Comparison of ENCODE assay signal across 9 cellular contexts in the genomic region with DNA sequence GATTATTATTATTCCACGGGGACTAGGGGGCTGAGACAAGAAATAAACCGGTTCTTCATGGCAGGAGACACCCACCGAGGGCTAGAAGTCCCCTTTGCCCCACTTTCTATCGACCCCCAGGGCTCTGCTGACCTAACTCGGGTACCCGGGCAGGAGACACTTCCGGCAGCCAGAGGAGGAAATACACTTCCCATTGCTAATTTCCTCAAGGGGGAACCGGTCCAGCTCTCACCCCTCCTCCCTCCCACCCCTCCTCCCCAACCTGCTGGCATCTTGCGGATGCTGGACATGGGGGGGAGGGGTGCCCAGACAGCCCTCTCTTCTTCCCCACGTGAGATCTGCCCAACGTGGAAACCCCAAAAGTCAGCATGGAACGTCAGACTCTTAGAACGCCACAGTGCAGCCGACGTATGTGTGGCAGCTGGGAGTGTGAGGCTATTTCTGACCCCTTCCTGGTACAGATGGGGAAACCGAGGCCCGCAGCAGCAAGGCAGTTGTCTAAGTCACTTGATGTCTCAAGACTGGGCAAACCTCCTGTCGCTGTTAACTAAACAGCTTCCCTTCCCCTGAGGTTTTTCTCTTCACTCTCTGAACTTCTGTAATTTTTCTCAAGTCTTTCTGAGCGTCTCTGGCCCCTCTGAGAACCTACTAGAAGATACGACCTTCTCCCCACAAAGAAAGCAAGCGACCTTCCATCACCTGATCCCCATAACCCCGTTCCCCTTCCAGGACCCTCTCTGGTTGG. TPM values are rescaled to one million over a fixed set of nuclear protein-coding genes. Genes with fewer than 3 reads are reported as not detected.
DNase-seq lines count a peak whose midpoint lies in the region; ATAC-seq, FAIRE-seq and TF ChIP-seq lines count a peak whose summit lies in the region.
"Had no signal": no experiment of that assay in that cellular context is flagged by ENCODE, and none has a peak within 500 bp of the region (broad histone marks: within the 10 kb centered on the region; RNA-seq: fewer than 3 reads in every experiment).

No MANE protein-coding gene starts in this region.

- peak; percentile 41 for DNase-seq in activated T-cell treated with anti-CD3 and anti-CD28 coated beads, Interleukin-2, amount 50 U/mL, for 24 hours
- no peak for DNase-seq in activated T-cell treated with anti-CD3 and anti-CD28 coated beads, Interleukin-2, amount 50 U/mL, for 48 hours
- DNase-seq in keratinocyte (ENCODE audit: low read depth, low spot score) (no peak), thoracic aorta (ENCODE audit: low spot score) (no peak), testis (no peak)
- DNase-seq: DND-41 had no signal

- ATAC-seq in thoracic aorta (ENCODE audit: insufficient number of reproducible peaks, low FRiP score, low read depth) (no peak), HG02588 (IDR thresholded peaks at IDR 0.05; ENCODE audit: unreplicated experiment) (no peak), GM18870 (IDR thresholded peaks at IDR 0.05; ENCODE audit: unreplicated experiment) (no peak)

- H3K4me1 Mint-ChIP-seq in activated T-cell treated with anti-CD3 and anti-CD28 coated beads, Interleukin-2, amount 50 U/mL, for 24 hours (ENCODE audit: low read depth) = peaks cover 31% of the 10 kb centered on the region

- H3K4me1 ChIP-seq in keratinocyte (ENCODE audit: control insufficient read depth, extremely low read depth, insufficient read depth, low read length) (peaks cover 7% of the 10 kb centered on the region), thoracic aorta (ENCODE audit: control insufficient read depth in 1 of 2, low read depth in 2 of 2) (peaks cover 12 to 28% of the 10 kb centered on the region in 2 donors), testis (peaks cover 3% of the 10 kb centered on the region)

- dilution Hi-C loops in keratinocyte (cut with MboI; ENCODE audit: extremely low pct_ligation_motif_present, low sequenced_read_pairs) = no loop called here

- 28 to 30% methylated on average over 20 to 22 of the region's 22 CpGs for WGBS in testis, 2 donors

- H3K9me1 ChIP-seq in keratinocyte (ENCODE audit: control insufficient read depth, extremely low read depth, insufficient read depth, low read length) = no peaks in the 10 kb centered on the region

- H3K9ac ChIP-seq in keratinocyte (ENCODE audit: control insufficient read depth, extremely low read depth, insufficient read depth, low read length) = no peak overlapping the region

- peak overlapping the region; percentile 55 for H3K4me2 ChIP-seq in keratinocyte (ENCODE audit: control insufficient read depth, extremely low read depth, insufficient read depth, low read depth, low read length)

- H3K4me3 Mint-ChIP-seq in activated T-cell treated with anti-CD3 and anti-CD28 coated beads, Interleukin-2, amount 50 U/mL, for 24 hours = peak overlapping the region; percentile 64

- H3K4me3 ChIP-seq in WI38 (ENCODE audit: low read depth, low read length) (peak overlapping the region; percentile 31; the same call in 1 of the 2 replicates), keratinocyte (ENCODE audit: control insufficient read depth in 2 of 3, extremely low read depth in 1 of 3, insufficient read depth in 2 of 3, low read depth in 1 of 3, low read length in 3 of 3) (peak overlapping the region in 1 of 3 experiments; percentile 25), thoracic aorta (peak overlapping the region; percentile 37), testis (no peak overlapping the region)

- peaks cover 84% of the 10 kb centered on the region for H3K27me3 Mint-ChIP-seq in activated T-cell treated with anti-CD3 and anti-CD28 coated beads, Interleukin-2, amount 50 U/mL, for 24 hours

- no peaks in the 10 kb centered on the region for H3K9me3 Mint-ChIP-seq in activated T-cell treated with anti-CD3 and anti-CD28 coated beads, Interleukin-2, amount 50 U/mL, for 24 hours

- no peak for FAIRE-seq in keratinocyte (lab: Jason Lieb, UNC)

- no peaks in the 10 kb centered on the region for H4K20me1 ChIP-seq in keratinocyte (ENCODE audit: control insufficient read depth, extremely low read depth, insufficient read depth, low read length)

- peak overlapping the region; percentile 20 for H3K27ac Mint-ChIP-seq in activated T-cell treated with anti-CD3 and anti-CD28 coated beads, Interleukin-2, amount 50 U/mL, for 24 hours

- H3K36me3 ChIP-seq in keratinocyte (ENCODE audit: control insufficient read depth in 2 of 2, extremely low read depth in 1 of 2, insufficient read depth in 2 of 2, low read length in 2 of 2) = no peaks in the 10 kb centered on the region
- H3K36me3 ChIP-seq in thoracic aorta = no peaks in the 10 kb centered on the region
- no peaks in the 10 kb centered on the region for H3K36me3 ChIP-seq in testis (ENCODE audit: low read depth, missing control alignments)

- H3K79me2 ChIP-seq in keratinocyte (ENCODE audit: control insufficient read depth, insufficient read depth, low read length) = no peaks in the 10 kb centered on the region

- H3K27me3 ChIP-seq in keratinocyte (ENCODE audit: control insufficient read depth, extremely low read depth, insufficient read depth, low read length) (peaks cover 51% of the 10 kb centered on the region), thoracic aorta (replicated peaks; ENCODE audit: insufficient read depth) (peaks cover 29% of the 10 kb centered on the region), testis (no peaks in the 10 kb centered on the region)

- intact Hi-C loops in testis (cut with DNase I; ENCODE audit: low total_unique reads) = no loop called here

- no peak for TF ChIP-seq POLR2A in testis (IDR thresholded peaks at IDR 0.05)

- H3K9me3 ChIP-seq in keratinocyte (ENCODE audit: control insufficient read depth, low read depth, low read length) = no peaks in the 10 kb centered on the region
- no peaks in the 10 kb centered on the region for H3K9me3 ChIP-seq in thoracic aorta
- no peaks in the 10 kb centered on the region for H3K9me3 ChIP-seq in testis

- TF ChIP-seq CTCF in WI38 (IDR thresholded peaks at IDR 0.05; ENCODE audit: low read depth, low read length) (no peak), keratinocyte (optimal IDR thresholded peaks at IDR 0.05 in 1 of 3, IDR thresholded peaks at IDR 0.05 in 1 of 3, conservative IDR thresholded peaks at IDR 0.05 in 1 of 3; ENCODE audit: extremely low read depth in 1 of 3, insufficient read depth in 2 of 3, low read length in 3 of 3) (no peak), thoracic aorta (IDR thresholded peaks at IDR 0.05) (no peak), testis (IDR thresholded peaks at IDR 0.05) (no peak)

- H3K27ac ChIP-seq in keratinocyte (ENCODE audit: control insufficient read depth, insufficient read depth, low read length) (no peak overlapping the region), thoracic aorta (no peak overlapping the region), testis (no peak overlapping the region)

- peak overlapping the region; percentile 45 for H2AFZ ChIP-seq in keratinocyte (ENCODE audit: control insufficient read depth, low read length)

- no peaks in the 10 kb centered on the region for H3K36me3 Mint-ChIP-seq in activated T-cell treated with anti-CD3 and anti-CD28 coated beads, Interleukin-2, amount 50 U/mL, for 24 hours (ENCODE audit: low read depth)

RNA-seq across cellular contexts. Expression of a gene that starts 3.6 kb away (rescaled TPM):
- 0.13 to 0.14 TPM in 2 of 3 replicates, not detected in the other for polyA plus RNA-seq in keratinocyte
- not detected for polyA plus RNA-seq in keratinocyte (2011; ENCODE audit: low read depth)
- polyA plus RNA-seq in keratinocyte (2011; cell fraction: cytosol; rRNA removed) = 0.03 TPM in 1 of 2 replicates, not detected in the other
- 0.40 TPM in 1 of 2 replicates, not detected in the other for polyA plus RNA-seq in keratinocyte (2011; cell fraction: nucleus; rRNA removed)
- 0.04 TPM in 1 of 2 replicates, not detected in the other for polyA plus RNA-seq in keratinocyte (2012; ENCODE audit: low replicate concordance)
- 0.07 TPM in 1 of 3 replicates, not detected in the others for polyA minus RNA-seq in keratinocyte
- polyA minus RNA-seq in keratinocyte (2011; cell fraction: cytosol; rRNA and poly(A)+ RNA removed) = not detected
- polyA minus RNA-seq in keratinocyte (2011; cell fraction: nucleus; rRNA and poly(A)+ RNA removed) = not detected in 2 replicates
- total RNA-seq in thoracic aorta = 1 to 10 TPM; 5.1 to 6.6 TPM
- 1 to 10 TPM in 1 of 2 donors, under 1 TPM in 1; 0.81 to 1.9 TPM for total RNA-seq in testis
- 3.2 TPM for polyA plus RNA-seq in testis (ENCODE audit: insufficient read depth, low read depth, low replicate concordance)

RNA-seq across cellular contexts. Expression of a gene that starts 13.8 kb away (rescaled TPM):
- polyA plus RNA-seq in keratinocyte (11.9 to 16.5 TPM (median 16.5 TPM) in 3 replicates), testis (ENCODE audit: insufficient read depth, low read depth, low replicate concordance) (20.9 TPM)
- polyA plus RNA-seq in keratinocyte (2011; ENCODE audit: low read depth) = 1.5 TPM
- polyA plus RNA-seq in keratinocyte (2011; cell fraction: cytosol; rRNA removed) = 17.6 and 18.3 TPM in 2 replicates
- 16.5 and 23.5 TPM in 2 replicates for polyA plus RNA-seq in keratinocyte (2011; cell fraction: nucleus; rRNA removed)
- polyA plus RNA-seq in keratinocyte (2012; ENCODE audit: low replicate concordance) = 5.5 and 11.4 TPM in 2 replicates
- 14.4 to 24.5 TPM (median 20.5 TPM) in 3 replicates for polyA minus RNA-seq in keratinocyte
- polyA minus RNA-seq in keratinocyte (2011; cell fraction: cytosol; rRNA and poly(A)+ RNA removed) = 9.2 TPM
- polyA minus RNA-seq in keratinocyte (2011; cell fraction: nucleus; rRNA and poly(A)+ RNA removed) = 5.6 and 10.1 TPM in 2 replicates
- total RNA-seq in thoracic aorta (10 to 100 TPM in 1 of 2 donors, 1 to 10 TPM in 1; 8.4 to 13.1 TPM), testis (10 to 100 TPM; 18.3 to 19.3 TPM)

RNA-seq across cellular contexts. Expression of a gene that starts 40.8 kb away (rescaled TPM):
- polyA plus RNA-seq in keratinocyte = 35.4 to 43.4 TPM (median 41.8 TPM) in 3 replicates
- polyA plus RNA-seq in keratinocyte (2011; ENCODE audit: low read depth) = 28.3 TPM
- polyA plus RNA-seq in keratinocyte (2011; cell fraction: cytosol; rRNA removed) = 29.3 and 42.9 TPM in 2 replicates
- 134 and 138 TPM in 2 replicates for polyA plus RNA-seq in keratinocyte (2011; cell fraction: nucleus; rRNA removed)
- 65.7 and 69.9 TPM in 2 replicates for polyA plus RNA-seq in keratinocyte (2012; ENCODE audit: low replicate concordance)
- 48.2 to 87.1 TPM (median 56.6 TPM) in 3 replicates for polyA minus RNA-seq in keratinocyte
- 85.9 TPM for polyA minus RNA-seq in keratinocyte (2011; cell fraction: cytosol; rRNA and poly(A)+ RNA removed)
- 38.8 and 46.1 TPM in 2 replicates for polyA minus RNA-seq in keratinocyte (2011; cell fraction: nucleus; rRNA and poly(A)+ RNA removed)
- 10 to 100 TPM; 21.7 to 34.8 TPM for total RNA-seq in thoracic aorta
- 10 to 100 TPM; 36.3 to 48.4 TPM for total RNA-seq in testis
- 28.5 TPM for polyA plus RNA-seq in testis (ENCODE audit: insufficient read depth, low read depth, low replicate concordance)

Comparison
In these comparisons a context has a peak if more than half of its experiments do, and no peak if none do; other contexts are left out.
1. H3K4me3 ChIP-seq: peak in WI38 (single experiment) and thoracic aorta (single experiment); none in testis (0 of 2).